2 cellular contexts compared by ENCODE assay signal in the genomic region with DNA sequence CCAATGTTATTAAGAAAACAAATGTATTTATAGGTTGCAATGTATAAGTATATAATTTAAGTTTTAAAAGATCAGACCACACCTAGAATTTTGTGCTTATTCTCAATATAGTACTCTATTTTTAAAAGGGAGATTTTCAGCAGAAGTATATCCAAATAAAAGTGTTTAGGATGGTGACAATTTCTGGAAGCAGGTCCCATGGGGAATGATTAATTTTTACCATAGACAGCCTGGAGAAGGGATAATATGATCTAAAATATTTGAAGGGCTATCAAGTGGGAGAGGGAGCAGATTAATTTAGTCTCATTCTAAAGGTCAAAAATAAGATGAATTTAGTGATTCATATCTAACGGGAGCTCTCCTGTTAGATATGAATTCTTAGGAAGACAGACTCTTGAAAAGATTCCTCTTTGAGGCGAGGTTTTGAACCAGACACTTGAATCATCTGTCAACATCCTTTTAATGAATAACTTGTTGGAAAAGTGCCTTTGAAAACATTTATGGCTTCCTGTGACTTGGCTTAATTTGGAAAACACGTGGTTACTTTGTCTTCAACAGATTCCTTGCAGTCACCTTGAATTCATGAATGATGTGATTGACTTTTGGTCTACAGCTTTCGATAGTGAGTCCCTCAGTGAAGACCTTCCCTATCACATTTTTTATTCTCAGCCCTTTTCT.
TF ChIP-seq lines count a peak whose summit lies in the region.

No MANE protein-coding gene starts in this region.

TF ChIP-seq in liver, 16 proteins besides CTCF, POLR2A, EP300 and RAD21:
- TF ChIP-seq, protein P1, sequence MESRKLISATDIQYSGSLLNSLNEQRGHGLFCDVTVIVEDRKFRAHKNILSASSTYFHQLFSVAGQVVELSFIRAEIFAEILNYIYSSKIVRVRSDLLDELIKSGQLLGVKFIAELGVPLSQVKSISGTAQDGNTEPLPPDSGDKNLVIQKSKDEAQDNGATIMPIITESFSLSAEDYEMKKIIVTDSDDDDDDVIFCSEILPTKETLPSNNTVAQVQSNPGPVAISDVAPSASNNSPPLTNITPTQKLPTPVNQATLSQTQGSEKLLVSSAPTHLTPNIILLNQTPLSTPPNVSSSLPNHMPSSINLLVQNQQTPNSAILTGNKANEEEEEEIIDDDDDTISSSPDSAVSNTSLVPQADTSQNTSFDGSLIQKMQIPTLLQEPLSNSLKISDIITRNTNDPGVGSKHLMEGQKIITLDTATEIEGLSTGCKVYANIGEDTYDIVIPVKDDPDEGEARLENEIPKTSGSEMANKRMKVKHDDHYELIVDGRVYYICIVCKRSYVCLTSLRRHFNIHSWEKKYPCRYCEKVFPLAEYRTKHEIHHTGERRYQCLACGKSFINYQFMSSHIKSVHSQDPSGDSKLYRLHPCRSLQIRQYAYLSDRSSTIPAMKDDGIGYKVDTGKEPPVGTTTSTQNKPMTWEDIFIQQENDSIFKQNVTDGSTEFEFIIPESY (IDR thresholded peaks at IDR 0.05), result no peak
- TF ChIP-seq, protein P2, sequence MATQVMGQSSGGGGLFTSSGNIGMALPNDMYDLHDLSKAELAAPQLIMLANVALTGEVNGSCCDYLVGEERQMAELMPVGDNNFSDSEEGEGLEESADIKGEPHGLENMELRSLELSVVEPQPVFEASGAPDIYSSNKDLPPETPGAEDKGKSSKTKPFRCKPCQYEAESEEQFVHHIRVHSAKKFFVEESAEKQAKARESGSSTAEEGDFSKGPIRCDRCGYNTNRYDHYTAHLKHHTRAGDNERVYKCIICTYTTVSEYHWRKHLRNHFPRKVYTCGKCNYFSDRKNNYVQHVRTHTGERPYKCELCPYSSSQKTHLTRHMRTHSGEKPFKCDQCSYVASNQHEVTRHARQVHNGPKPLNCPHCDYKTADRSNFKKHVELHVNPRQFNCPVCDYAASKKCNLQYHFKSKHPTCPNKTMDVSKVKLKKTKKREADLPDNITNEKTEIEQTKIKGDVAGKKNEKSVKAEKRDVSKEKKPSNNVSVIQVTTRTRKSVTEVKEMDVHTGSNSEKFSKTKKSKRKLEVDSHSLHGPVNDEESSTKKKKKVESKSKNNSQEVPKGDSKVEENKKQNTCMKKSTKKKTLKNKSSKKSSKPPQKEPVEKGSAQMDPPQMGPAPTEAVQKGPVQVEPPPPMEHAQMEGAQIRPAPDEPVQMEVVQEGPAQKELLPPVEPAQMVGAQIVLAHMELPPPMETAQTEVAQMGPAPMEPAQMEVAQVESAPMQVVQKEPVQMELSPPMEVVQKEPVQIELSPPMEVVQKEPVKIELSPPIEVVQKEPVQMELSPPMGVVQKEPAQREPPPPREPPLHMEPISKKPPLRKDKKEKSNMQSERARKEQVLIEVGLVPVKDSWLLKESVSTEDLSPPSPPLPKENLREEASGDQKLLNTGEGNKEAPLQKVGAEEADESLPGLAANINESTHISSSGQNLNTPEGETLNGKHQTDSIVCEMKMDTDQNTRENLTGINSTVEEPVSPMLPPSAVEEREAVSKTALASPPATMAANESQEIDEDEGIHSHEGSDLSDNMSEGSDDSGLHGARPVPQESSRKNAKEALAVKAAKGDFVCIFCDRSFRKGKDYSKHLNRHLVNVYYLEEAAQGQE (IDR thresholded peaks at IDR 0.05), result peak; percentile 37
- TF ChIP-seq JUND (IDR thresholded peaks at IDR 0.05), result peak in 1 of 2 donors; percentile 43
- TF ChIP-seq SP1 (IDR thresholded peaks at IDR 0.05), result peak; percentile 62
- TF ChIP-seq YY1 (IDR thresholded peaks at IDR 0.05), result peak; percentile 59
- TF ChIP-seq FOXA2 (IDR thresholded peaks at IDR 0.05), result peak; percentile 74
- no peak for TF ChIP-seq EGR1 (IDR thresholded peaks at IDR 0.05; ENCODE audit: low read depth in 2 of 2)
- no peak for TF ChIP-seq TAF1 (conservative IDR thresholded peaks at IDR 0.05)
- TF ChIP-seq FOXA1 (IDR thresholded peaks at IDR 0.05), result peak; percentile 66
- TF ChIP-seq RXRA (IDR thresholded peaks at IDR 0.05), result peak; percentile 21 to 43
- TF ChIP-seq, protein P3, sequence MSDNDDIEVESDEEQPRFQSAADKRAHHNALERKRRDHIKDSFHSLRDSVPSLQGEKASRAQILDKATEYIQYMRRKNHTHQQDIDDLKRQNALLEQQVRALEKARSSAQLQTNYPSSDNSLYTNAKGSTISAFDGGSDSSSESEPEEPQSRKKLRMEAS (IDR thresholded peaks at IDR 0.05), result peak; percentile 69
- TF ChIP-seq GABPA (IDR thresholded peaks at IDR 0.05 in 1 of 2, conservative IDR thresholded peaks at IDR 0.05 in 1 of 2), result peak in 1 of 2 donors; percentile 16
- no peak for TF ChIP-seq HNF4G (IDR thresholded peaks at IDR 0.05)
- TF ChIP-seq, protein P4, sequence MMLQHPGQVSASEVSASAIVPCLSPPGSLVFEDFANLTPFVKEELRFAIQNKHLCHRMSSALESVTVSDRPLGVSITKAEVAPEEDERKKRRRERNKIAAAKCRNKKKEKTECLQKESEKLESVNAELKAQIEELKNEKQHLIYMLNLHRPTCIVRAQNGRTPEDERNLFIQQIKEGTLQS (IDR thresholded peaks at IDR 0.05), result no peak
- no peak for TF ChIP-seq NR2F2 (IDR thresholded peaks at IDR 0.05)
- peak; percentile 26 to 38 for TF ChIP-seq HNF4A (conservative IDR thresholded peaks at IDR 0.05)
TF ChIP-seq in liver: peak in this region for 10.

TF ChIP-seq in HepG2, 621 proteins besides CTCF, POLR2A, EP300 and RAD21:
- TF ChIP-seq SRF (IDR thresholded peaks at IDR 0.05; ENCODE audit: low read depth, low read length), result no peak
- no peak for TF ChIP-seq TMF1 (CRISPR knock-in tag; IDR thresholded peaks at IDR 0.05; ENCODE audit: low read depth)
- no peak for TF ChIP-seq KLF12 (CRISPR knock-in tag; IDR thresholded peaks at IDR 0.05; ENCODE audit: borderline replicate concordance)
- TF ChIP-seq, protein P5, sequence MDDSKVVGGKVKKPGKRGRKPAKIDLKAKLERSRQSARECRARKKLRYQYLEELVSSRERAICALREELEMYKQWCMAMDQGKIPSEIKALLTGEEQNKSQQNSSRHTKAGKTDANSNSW (CRISPR knock-in tag; IDR thresholded peaks at IDR 0.05; ENCODE audit: borderline replicate concordance), result no peak
- TF ChIP-seq DNMT1 (CRISPR knock-in tag; IDR thresholded peaks at IDR 0.05), result no peak
- TF ChIP-seq KAT2B (IDR thresholded peaks at IDR 0.05; ENCODE audit: borderline replicate concordance, low read depth, low read length), result no peak
- TF ChIP-seq TARDBP (CRISPR knock-in tag; IDR thresholded peaks at IDR 0.05), result no peak
- TF ChIP-seq ZNF264 (CRISPR knock-in tag; IDR thresholded peaks at IDR 0.05), result no peak
